In genomic region chr6:38350882-38351281, GRCh38 we compare ENCODE assay signal across 13 cellular contexts.
DNase-seq lines count a peak whose midpoint lies in the region; ATAC-seq and TF ChIP-seq lines count a peak whose summit lies in the region.
"Had no signal": no experiment of that assay in that cellular context is flagged by ENCODE, and none has a peak within 500 bp of the region (broad histone marks: within the 10 kb centered on the region; RNA-seq: fewer than 3 reads in every experiment).

No MANE protein-coding gene starts in this region.

- TF ChIP-seq CTCF in WERI-Rb-1 (IDR thresholded peaks at IDR 0.05; ENCODE audit: low read depth, low read length): no peak
- TF ChIP-seq CTCF in fibroblast of villous mesenchyme (IDR thresholded peaks at IDR 0.05; ENCODE audit: insufficient read depth, low read depth, low read length): no peak

- H3K36me3 ChIP-seq in WERI-Rb-1: no peaks in the 10 kb centered on the region
- H3K36me3 ChIP-seq: adrenal gland had no signal

- no peak for ATAC-seq in HG03196 (IDR thresholded peaks at IDR 0.05; ENCODE audit: unreplicated experiment)
- ATAC-seq in HG03521 (IDR thresholded peaks at IDR 0.05; ENCODE audit: unreplicated experiment): no peak
- ATAC-seq in GM21515 (IDR thresholded peaks at IDR 0.05; ENCODE audit: unreplicated experiment): no peak

- H3K4me3 ChIP-seq in WERI-Rb-1 (ENCODE audit: low read depth, low read length) (no peak overlapping the region), fibroblast of villous mesenchyme (ENCODE audit: low read depth, low read length) (no peak overlapping the region)
- H3K4me3 ChIP-seq: adrenal gland had no signal

- DNase-seq in GM04503 (ENCODE audit: low read depth): peak; percentile 55
- no peak for DNase-seq in WERI-Rb-1
- peak; percentile 51 for DNase-seq in fibroblast of villous mesenchyme (ENCODE audit: low read depth)
- DNase-seq in pons (ENCODE audit: low spot score): peak; percentile 36
- DNase-seq in cerebellum (ENCODE audit: low spot score): no peak
- DNase-seq: activated CD4-positive, CD25-positive, alpha-beta regulatory T cell; adrenal gland; CD4-positive, alpha-beta T cell; GF-D8; NCI-H2029 treated with DMSO at 0.1 percent for 48 hours had no signal

- no peaks in the 10 kb centered on the region for H3K27me3 ChIP-seq in WERI-Rb-1 (ENCODE audit: insufficient read depth, low read depth, severe bottlenecking)
- H3K27me3 ChIP-seq: adrenal gland had no signal

- H3K9me3 ChIP-seq in WERI-Rb-1 (ENCODE audit: severe bottlenecking): no peaks in the 10 kb centered on the region
- H3K9me3 ChIP-seq: adrenal gland had no signal

- H3K27ac ChIP-seq in WERI-Rb-1: peak overlapping the region; percentile 2; the same call in 1 of the 2 replicates
- H3K27ac ChIP-seq: adrenal gland had no signal

Comparison
In these comparisons a context has a peak if more than half of its experiments do, and no peak if none do; other contexts are left out.
1. DNase-seq: peak in GM04503 (single experiment), fibroblast of villous mesenchyme (single experiment) and pons (single experiment); none in WERI-Rb-1 (single experiment) and cerebellum (single experiment).